1 cellular context compared by ENCODE assay signal in genomic region chr4:185479507-185479971, GRCh38.
TF ChIP-seq lines count a peak whose summit lies in the region.

No MANE protein-coding gene starts in this region.

TF ChIP-seq in GM12878, 131 proteins besides CTCF, POLR2A, EP300 and RAD21 (continued from another document):
- TF ChIP-seq ATF2 (IDR thresholded peaks at IDR 0.05; ENCODE audit: low read length) (peak; percentile 81), POU2F2 (IDR thresholded peaks at IDR 0.05; ENCODE audit: borderline replicate concordance, low read depth, low read length) (0 out of 3 replicates have a peak, but pooled peaks have one; percentile 7)
